Comparison of ENCODE assay signal across 1 cellular context in genomic region chr17:21287703-21288449, GRCh38.
A peak's percentile ranks its signal among the peaks of the same experiment; 100 is the strongest.
TF ChIP-seq lines count a peak whose summit lies in the region.

No MANE protein-coding gene starts in this region.

TF ChIP-seq in HEK293, 187 proteins besides CTCF, POLR2A, EP300 and RAD21 (continued from another document and continues in another):
- no peak for TF ChIP-seq ZBTB49 (tag by site-specific recombination; IDR thresholded peaks at IDR 0.05; ENCODE audit: low read depth)
- no peak for TF ChIP-seq ZNF549 (tag by site-specific recombination; IDR thresholded peaks at IDR 0.05)
- no peak for TF ChIP-seq ZNF488 (tag by site-specific recombination; IDR thresholded peaks at IDR 0.05)
- TF ChIP-seq RBAK (tag by site-specific recombination; IDR thresholded peaks at IDR 0.05) = no peak
- no peak for TF ChIP-seq ZNF776 (tag by site-specific recombination; IDR thresholded peaks at IDR 0.05; ENCODE audit: borderline replicate concordance)
- TF ChIP-seq ZNF596 (tag by site-specific recombination; IDR thresholded peaks at IDR 0.05) = no peak
- peak; percentile 79 for TF ChIP-seq ZIC2 (tag by site-specific recombination; IDR thresholded peaks at IDR 0.05)
- no peak for TF ChIP-seq ZNF544 (tag by site-specific recombination; IDR thresholded peaks at IDR 0.05)
- TF ChIP-seq ZNF341 (tag by site-specific recombination; IDR thresholded peaks at IDR 0.05; ENCODE audit: low read depth) = no peak
- TF ChIP-seq ZNF398 (tag by site-specific recombination; IDR thresholded peaks at IDR 0.05) = peak; percentile 81
- no peak for TF ChIP-seq ZNF239 (tag by site-specific recombination; IDR thresholded peaks at IDR 0.05)
- no peak for TF ChIP-seq BCL11B (tag by site-specific recombination; IDR thresholded peaks at IDR 0.05; ENCODE audit: low read depth)
- no peak for TF ChIP-seq ZNF174 (tag by site-specific recombination; IDR thresholded peaks at IDR 0.05)
- no peak for TF ChIP-seq ZNF223 (tag by site-specific recombination; IDR thresholded peaks at IDR 0.05)
- TF ChIP-seq ZNF350 (tag by site-specific recombination; IDR thresholded peaks at IDR 0.05) = no peak
- peak; percentile 57; the same call in 1 of the 2 replicates for TF ChIP-seq ZNF600 (tag by site-specific recombination; IDR thresholded peaks at IDR 0.05)
- TF ChIP-seq MZF1 (tag by site-specific recombination; IDR thresholded peaks at IDR 0.05; ENCODE audit: borderline replicate concordance) = no peak
- no peak for TF ChIP-seq ZNF624 (tag by site-specific recombination; IDR thresholded peaks at IDR 0.05)
- TF ChIP-seq ZNF19 (tag by site-specific recombination; IDR thresholded peaks at IDR 0.05; ENCODE audit: low read depth) = no peak
- 0 out of 2 replicates have a peak, but pooled peaks have one; percentile 27 for TF ChIP-seq OSR2 (tag by site-specific recombination; IDR thresholded peaks at IDR 0.05)
- peak; percentile 68 for TF ChIP-seq ZFHX2 (tag by site-specific recombination; conservative IDR thresholded peaks at IDR 0.05)
- no peak for TF ChIP-seq IKZF3 (tag by site-specific recombination; IDR thresholded peaks at IDR 0.05)
- no peak for TF ChIP-seq ZSCAN4 (tag by site-specific recombination; IDR thresholded peaks at IDR 0.05)
- TF ChIP-seq HIC1 (tag by site-specific recombination; IDR thresholded peaks at IDR 0.05) = peak; percentile 77
- TF ChIP-seq ZBTB17 (tag by site-specific recombination; IDR thresholded peaks at IDR 0.05) = no peak
- no peak for TF ChIP-seq ZBTB6 (tag by site-specific recombination; IDR thresholded peaks at IDR 0.05)
- TF ChIP-seq ZNF366 (tag by site-specific recombination; conservative IDR thresholded peaks at IDR 0.05) = no peak
- TF ChIP-seq ZNF155 (tag by site-specific recombination; IDR thresholded peaks at IDR 0.05) = no peak
- TF ChIP-seq ZNF292 (tag by site-specific recombination; IDR thresholded peaks at IDR 0.05; ENCODE audit: borderline replicate concordance, low read depth) = no peak
- TF ChIP-seq GLIS2 (tag by site-specific recombination; IDR thresholded peaks at IDR 0.05) = no peak; the same call in 1 of the 2 replicates
- no peak for TF ChIP-seq WT1 (tag by site-specific recombination; IDR thresholded peaks at IDR 0.05)
- no peak for TF ChIP-seq ZNF791 (tag by site-specific recombination; IDR thresholded peaks at IDR 0.05)
- TF ChIP-seq ZNF426 (tag by site-specific recombination; IDR thresholded peaks at IDR 0.05) = no peak
- peak; percentile 99 for TF ChIP-seq ZFP69B (tag by site-specific recombination; IDR thresholded peaks at IDR 0.05)
- TF ChIP-seq ZSCAN16 (tag by site-specific recombination; IDR thresholded peaks at IDR 0.05) = no peak
- TF ChIP-seq ZNF280D (tag by site-specific recombination; IDR thresholded peaks at IDR 0.05) = no peak
- TF ChIP-seq HOXD13 (CRISPR knock-in tag; IDR thresholded peaks at IDR 0.05; ENCODE audit: borderline replicate concordance) = no peak
- TF ChIP-seq REST (tag by site-specific recombination; IDR thresholded peaks at IDR 0.05) = no peak
- TF ChIP-seq TCF7L2 (IDR thresholded peaks at IDR 0.05; ENCODE audit: borderline replicate concordance, low read depth, low read length) = no peak
- peak; percentile 78 for TF ChIP-seq ZBTB11 (tag by site-specific recombination; conservative IDR thresholded peaks at IDR 0.05; ENCODE audit: low read depth)
- no peak for TF ChIP-seq ZNF114 (tag by site-specific recombination; IDR thresholded peaks at IDR 0.05)
- TF ChIP-seq ZNF626 (tag by site-specific recombination; IDR thresholded peaks at IDR 0.05) = no peak
